In the genomic region with DNA sequence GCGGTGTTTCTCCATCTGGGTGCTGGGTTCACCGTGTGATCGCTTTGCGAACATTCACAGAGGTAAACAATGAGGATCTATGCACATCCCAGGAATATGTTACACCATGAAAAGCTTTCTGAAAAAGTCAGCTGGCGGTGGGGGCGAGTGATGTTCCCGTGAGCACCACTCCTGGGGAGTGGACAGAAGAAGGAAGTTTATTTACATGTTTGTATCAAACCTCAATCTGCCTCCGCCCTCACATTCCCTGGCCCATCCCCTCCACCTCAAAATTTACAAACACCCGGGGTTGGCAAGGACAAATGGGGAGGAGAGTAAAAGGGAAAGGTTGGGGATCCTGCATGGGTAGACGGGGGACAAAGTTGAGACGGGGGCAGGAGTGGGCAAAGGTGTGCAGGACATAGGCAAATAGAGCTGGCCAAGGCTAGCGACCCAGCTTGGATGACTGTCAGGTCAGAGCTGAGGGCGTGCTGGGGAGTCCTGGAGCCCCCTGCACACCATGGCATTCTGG, we compare ENCODE assay signal across 1 cellular context.
TF ChIP-seq lines count a peak whose summit lies in the region.

No MANE protein-coding gene starts in this region.

TF ChIP-seq in SK-N-SH treated with all-trans-retinoic acid at 6 μM for 48 hours, 23 proteins besides CTCF, POLR2A, EP300 and RAD21 (continued from another document):
- TF ChIP-seq, protein P1, sequence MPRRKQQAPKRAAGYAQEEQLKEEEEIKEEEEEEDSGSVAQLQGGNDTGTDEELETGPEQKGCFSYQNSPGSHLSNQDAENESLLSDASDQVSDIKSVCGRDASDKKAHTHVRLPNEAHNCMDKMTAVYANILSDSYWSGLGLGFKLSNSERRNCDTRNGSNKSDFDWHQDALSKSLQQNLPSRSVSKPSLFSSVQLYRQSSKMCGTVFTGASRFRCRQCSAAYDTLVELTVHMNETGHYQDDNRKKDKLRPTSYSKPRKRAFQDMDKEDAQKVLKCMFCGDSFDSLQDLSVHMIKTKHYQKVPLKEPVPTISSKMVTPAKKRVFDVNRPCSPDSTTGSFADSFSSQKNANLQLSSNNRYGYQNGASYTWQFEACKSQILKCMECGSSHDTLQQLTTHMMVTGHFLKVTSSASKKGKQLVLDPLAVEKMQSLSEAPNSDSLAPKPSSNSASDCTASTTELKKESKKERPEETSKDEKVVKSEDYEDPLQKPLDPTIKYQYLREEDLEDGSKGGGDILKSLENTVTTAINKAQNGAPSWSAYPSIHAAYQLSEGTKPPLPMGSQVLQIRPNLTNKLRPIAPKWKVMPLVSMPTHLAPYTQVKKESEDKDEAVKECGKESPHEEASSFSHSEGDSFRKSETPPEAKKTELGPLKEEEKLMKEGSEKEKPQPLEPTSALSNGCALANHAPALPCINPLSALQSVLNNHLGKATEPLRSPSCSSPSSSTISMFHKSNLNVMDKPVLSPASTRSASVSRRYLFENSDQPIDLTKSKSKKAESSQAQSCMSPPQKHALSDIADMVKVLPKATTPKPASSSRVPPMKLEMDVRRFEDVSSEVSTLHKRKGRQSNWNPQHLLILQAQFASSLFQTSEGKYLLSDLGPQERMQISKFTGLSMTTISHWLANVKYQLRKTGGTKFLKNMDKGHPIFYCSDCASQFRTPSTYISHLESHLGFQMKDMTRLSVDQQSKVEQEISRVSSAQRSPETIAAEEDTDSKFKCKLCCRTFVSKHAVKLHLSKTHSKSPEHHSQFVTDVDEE (CRISPR knock-in tag; IDR thresholded peaks at IDR 0.05): no peak
TF ChIP-seq in SK-N-SH treated with all-trans-retinoic acid at 6 μM for 48 hours: peak in this region for 0.
